Comparison of ENCODE assay signal across 8 cellular contexts in the genomic region with DNA sequence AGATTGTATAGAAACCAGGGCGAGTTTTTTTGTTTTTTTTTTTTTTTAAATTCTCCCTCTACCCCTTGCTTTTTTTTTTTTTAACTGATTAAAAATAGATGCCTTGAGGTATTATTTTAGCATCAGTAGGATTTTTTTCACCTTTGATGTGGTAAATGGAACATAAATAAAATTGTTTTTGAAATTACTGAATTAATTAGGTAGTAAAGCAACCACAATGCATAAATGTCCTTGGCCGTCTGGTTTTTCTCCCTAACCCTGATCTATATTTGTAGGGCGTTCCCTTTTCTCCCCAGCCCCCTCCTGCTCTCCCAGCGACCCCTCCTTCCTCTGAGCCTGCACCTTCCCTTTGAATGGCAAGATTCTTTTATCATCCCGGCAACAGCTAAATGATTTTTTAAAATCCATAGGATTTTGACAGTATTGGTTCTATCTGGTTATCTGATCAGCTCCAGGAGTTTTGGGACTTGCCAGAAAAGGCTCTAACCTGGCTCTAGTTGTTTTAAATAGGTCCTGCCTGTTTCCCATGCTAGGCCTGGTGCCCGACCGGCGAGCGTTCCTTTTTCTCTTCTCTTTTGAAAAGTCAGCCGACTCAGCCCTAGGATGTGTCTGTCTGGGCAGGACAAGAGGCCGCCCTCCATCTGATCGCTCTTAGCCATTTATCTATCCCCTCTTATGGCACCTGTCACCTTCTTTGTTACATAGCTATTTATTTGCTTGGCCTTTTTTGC.
A peak's percentile ranks its signal among the peaks of the same experiment; 100 is the strongest.
DNase-seq lines count a peak whose midpoint lies in the region; ATAC-seq, FAIRE-seq and TF ChIP-seq lines count a peak whose summit lies in the region.
"Had no signal": no experiment of that assay in that cellular context is flagged by ENCODE, and none has a peak within 500 bp of the region (broad histone marks: within the 10 kb centered on the region; RNA-seq: fewer than 3 reads in every experiment).

No MANE protein-coding gene starts in this region.

- peak overlapping the region; percentile 79 to 82 for H3K27ac Mint-ChIP-seq in T-cell

- 51 to 53% methylated on average over 10 to 12 of the region's 12 CpGs for WGBS in gastroesophageal sphincter (ENCODE audit: low coverage in 1 of 2), 2 donors
- 61 to 72% (median 66%) methylated on average over 12 of the region's 12 CpGs for WGBS in spleen, 5 donors
- WGBS in pancreas, 2 donors, result 69 to 72% methylated on average over 12 of the region's 12 CpGs

- H3K27me3 ChIP-seq in gastroesophageal sphincter (no peaks in the 10 kb centered on the region), spleen (replicated peaks in 1 of 7) (no peaks in the 10 kb centered on the region), pancreas (no peaks in the 10 kb centered on the region)

- no peak for FAIRE-seq in pancreas (lab: Jason Lieb, UNC)

- H3K27ac ChIP-seq in HEK293 (ENCODE audit: extremely low read depth, low read depth, low read length) (peak overlapping the region; percentile 48), gastroesophageal sphincter (peak overlapping the region; percentile 91 to 100 (median 97)), spleen (peak overlapping the region; percentile 0 to 92 (median 87)), pancreas (peak overlapping the region in 2 of 4 donors; percentile 57 to 65)

- H3K4me3 ChIP-seq in HEK293 (ENCODE audit: low read depth, low read length) (no peak overlapping the region), gastroesophageal sphincter (peak overlapping the region in 1 of 2 donors; percentile 1), spleen (no peak overlapping the region), pancreas (no peak overlapping the region)

- intact Hi-C loops in spleen (cut with DNase I; ENCODE audit: low total_unique reads), result no loop called here
- intact Hi-C loops in pancreas (cut with DNase I), result no loop called here

- H3K9me3 ChIP-seq in HEK293 (ENCODE audit: control insufficient read depth, insufficient read depth, low read depth, low read length) (no peaks in the 10 kb centered on the region), gastroesophageal sphincter (no peaks in the 10 kb centered on the region), spleen (no peaks in the 10 kb centered on the region), pancreas (no peaks in the 10 kb centered on the region)

- POLR2A ChIA-PET in HEK293 (lab: Yijun Ruan, JAX) (interaction anchor here (0.6 to 1.7 kb wide), 3 partner anchors 15 to 283 kb away, joined by 3 to 5 read pairs (median 3); no protein-coding TSS in a partner anchor), T-cell (lab: Charles Lee) (interaction anchor here (0.7 kb wide), 2 partner anchors 16 to 52 kb away, joined by 5 read pairs; no protein-coding TSS in a partner anchor)

- no peak for TF ChIP-seq CTCF in HEK293 (tag by site-specific recombination; IDR thresholded peaks at IDR 0.05)
- TF ChIP-seq CTCF in gastroesophageal sphincter (IDR thresholded peaks at IDR 0.05), result no peak
- no peak for TF ChIP-seq CTCF in spleen (IDR thresholded peaks at IDR 0.05 in 8 of 11, conservative IDR thresholded peaks at IDR 0.05 in 3 of 11)
- TF ChIP-seq CTCF in pancreas (IDR thresholded peaks at IDR 0.05), result no peak

- no peaks in the 10 kb centered on the region for H3K36me3 Mint-ChIP-seq in T-cell

- no peaks in the 10 kb centered on the region for H3K36me3 ChIP-seq in HEK293 (ENCODE audit: control insufficient read depth in 2 of 2, insufficient read depth in 1 of 2, low read length in 2 of 2)
- peaks cover 0 to 7% of the 10 kb centered on the region in 2 donors for H3K36me3 ChIP-seq in gastroesophageal sphincter
- peaks cover 0 to 7% (median 0%) of the 10 kb centered on the region in 6 donors for H3K36me3 ChIP-seq in spleen
- no peaks in the 10 kb centered on the region for H3K36me3 ChIP-seq in pancreas

- CTCF ChIA-PET in HEK293 (lab: Yijun Ruan, JAX) (interaction anchor here (0.5 to 3.4 kb wide), 4 partner anchors 12 to 172 kb away, joined by 3 to 12 read pairs (median 4); no protein-coding TSS in a partner anchor), T-cell (lab: Charles Lee) (interaction anchor here (0.7 to 1.3 kb wide), 4 partner anchors 9 to 58 kb away, joined by 3 to 10 read pairs (median 3); no protein-coding TSS in a partner anchor)

- H3K27me3 Mint-ChIP-seq in T-cell, result no peaks in the 10 kb centered on the region

- peak overlapping the region; percentile 32 to 68 (median 39) for H3K4me3 Mint-ChIP-seq in T-cell

- H3K9me3 Mint-ChIP-seq in T-cell, result no peaks in the 10 kb centered on the region

- H3K4me1 Mint-ChIP-seq in T-cell, result peaks cover 89 to 98% (median 98%) of the 10 kb centered on the region in 3 donors

- ATAC-seq in T-cell (replicated peaks in 1 of 4), result no peak
- ATAC-seq in gastroesophageal sphincter, result no peak
- ATAC-seq in pancreas, result no peak
- no peak for ATAC-seq in HG02642 (IDR thresholded peaks at IDR 0.05; ENCODE audit: poor library complexity, unreplicated experiment)

- DNase-seq in T-cell, result no peak
- DNase-seq in spleen, result no peak
- no peak for DNase-seq in pancreas
- no peak for DNase-seq in DMS53 (lab: John Stamatoyannopoulos, UW)
- DNase-seq: stimulated activated CD4-positive, alpha-beta T cell treated with anti-CD3 and anti-CD28 coated beads, Interleukin-1b, Interleukin-23, amount 100 ng/mL, for 48 hours had no signal

- peaks cover 17% of the 10 kb centered on the region for H3K4me1 ChIP-seq in HEK293 (ENCODE audit: control insufficient read depth, insufficient read depth, low read length)
- H3K4me1 ChIP-seq in gastroesophageal sphincter, result peaks cover 77 to 98% (median 84%) of the 10 kb centered on the region in 3 donors
- H3K4me1 ChIP-seq in spleen, result peaks cover 67 to 100% (median 98%) of the 10 kb centered on the region in 6 donors
- peaks cover 80 to 93% (median 92%) of the 10 kb centered on the region in 3 donors for H3K4me1 ChIP-seq in pancreas

- TF ChIP-seq POLR2A in gastroesophageal sphincter (IDR thresholded peaks at IDR 0.05) (no peak), spleen (IDR thresholded peaks at IDR 0.05) (no peak)

- TF ChIP-seq EP300 in gastroesophageal sphincter (IDR thresholded peaks at IDR 0.05), result no peak

TF ChIP-seq in HEK293, 187 proteins besides CTCF, POLR2A, EP300 and RAD21:
- TF ChIP-seq TCF7L2 (IDR thresholded peaks at IDR 0.05; ENCODE audit: borderline replicate concordance, low read depth, low read length), result 0 out of 2 replicates have a peak, but pooled peaks have one; percentile 12
- TF ChIP-seq ZBTB49 (tag by site-specific recombination; IDR thresholded peaks at IDR 0.05; ENCODE audit: low read depth), result no peak
- 0 out of 2 replicates have a peak, but pooled peaks have one; percentile 28 for TF ChIP-seq ZNF362 (tag by site-specific recombination; IDR thresholded peaks at IDR 0.05)
